Comparison of ENCODE assay signal across 9 cellular contexts in the genomic region with DNA sequence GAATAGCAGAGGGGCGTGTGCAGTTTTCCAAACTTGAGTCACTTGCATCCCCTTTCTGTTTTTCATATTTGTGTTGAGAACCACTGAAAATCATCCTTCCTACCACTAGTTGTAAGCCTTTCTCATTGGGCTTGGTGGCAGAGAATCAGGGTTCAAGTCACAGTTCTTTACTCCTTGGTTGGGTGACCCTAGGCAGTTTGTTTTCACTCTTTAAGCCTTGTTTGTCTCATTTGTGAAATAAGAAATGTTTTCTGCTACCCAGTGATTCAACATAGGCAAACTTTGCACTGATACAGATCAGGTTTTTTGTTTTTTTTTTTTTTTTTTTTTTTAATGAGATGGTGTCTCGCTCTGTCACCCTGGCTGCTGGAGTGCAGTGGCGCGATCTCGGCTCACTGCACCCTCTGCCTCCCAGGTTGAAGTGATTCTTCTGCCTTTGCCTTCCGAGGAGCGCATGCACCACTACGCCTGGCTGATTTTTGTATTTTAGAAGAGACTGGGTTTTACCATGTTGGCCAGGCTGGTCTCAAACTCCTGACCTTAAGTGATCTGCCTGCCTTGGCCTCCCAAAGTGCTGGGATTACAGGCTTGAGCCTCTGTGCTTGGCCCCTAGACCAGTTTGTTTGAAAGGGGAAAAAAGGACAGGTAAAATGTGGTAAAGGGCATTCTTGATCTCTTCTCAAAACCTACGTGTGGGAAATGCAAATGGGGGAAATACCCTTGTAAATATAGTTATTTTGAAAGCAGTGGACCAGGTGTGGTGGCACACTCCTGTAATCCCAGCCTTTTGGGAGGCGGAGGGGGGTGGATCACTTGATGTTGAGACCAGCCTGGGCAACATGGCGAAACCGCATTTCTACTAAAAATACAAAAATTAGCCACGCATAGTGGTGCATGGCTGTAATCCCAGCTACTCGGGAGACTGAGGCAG. TPM values are rescaled to one million over a fixed set of nuclear protein-coding genes. Genes with fewer than 3 reads are reported as not detected.
A peak's percentile ranks its signal among the peaks of the same experiment; 100 is the strongest.
DNase-seq lines count a peak whose midpoint lies in the region; ATAC-seq and TF ChIP-seq lines count a peak whose summit lies in the region.
"Had no signal": no experiment of that assay in that cellular context is flagged by ENCODE, and none has a peak within 500 bp of the region (broad histone marks: within the 10 kb centered on the region; RNA-seq: fewer than 3 reads in every experiment).

No MANE protein-coding gene starts in this region.

- peaks cover 75% of the 10 kb centered on the region for H3K4me1 ChIP-seq in OCI-LY7 (ENCODE audit: insufficient read depth, low read length, poor library complexity, severe bottlenecking)
- H3K4me1 ChIP-seq in fibroblast of lung (ENCODE audit: control insufficient read depth, extremely low read depth, insufficient read depth, low read length): peaks cover 19% of the 10 kb centered on the region
- H3K4me1 ChIP-seq in gastrocnemius medialis: peaks cover 0 to 7% of the 10 kb centered on the region in 2 donors
- peaks cover 8 to 10% of the 10 kb centered on the region in 2 donors for H3K4me1 ChIP-seq in neuronal stem cell (ENCODE audit: control insufficient read depth in 2 of 2, insufficient read depth in 1 of 2, low read depth in 1 of 2, low read length in 2 of 2)

- no peak overlapping the region for H2AK5ac ChIP-seq in neuronal stem cell (ENCODE audit: low read depth, low read length)

- no peak overlapping the region for H4K91ac ChIP-seq in neuronal stem cell (ENCODE audit: low read depth, low read length, poor library complexity)

- H2BK120ac ChIP-seq in neuronal stem cell (ENCODE audit: low read depth, low read length): no peak overlapping the region

- BruUV-seq in OCI-LY7 (replicated peaks; lab: Mats Ljungman, UMichigan): no TSS peak

- no peaks in the 10 kb centered on the region for H3K27me3 ChIP-seq in fibroblast of lung (ENCODE audit: control insufficient read depth, insufficient read depth, low read length)
- peaks cover 0 to 3% (median 0%) of the 10 kb centered on the region in 3 donors for H3K27me3 ChIP-seq in gastrocnemius medialis
- H3K27me3 ChIP-seq in neuronal stem cell (ENCODE audit: control insufficient read depth in 3 of 3, insufficient read depth in 3 of 3, low read depth in 1 of 3, low read length in 3 of 3): no peaks in the 10 kb centered on the region

- no peak overlapping the region for H3K18ac ChIP-seq in neuronal stem cell (ENCODE audit: low read length)

- H2BK15ac ChIP-seq in neuronal stem cell (ENCODE audit: low read length): no peak overlapping the region

- CTCF ChIA-PET in OCI-LY7 (lab: Charles Lee; ENCODE audit: unreplicated experiment): interaction anchor here (0.6 kb wide), 1 partner anchor 16 kb away, joined by 4 read pairs; no protein-coding TSS in a partner anchor

- no peaks in the 10 kb centered on the region for H3K79me1 ChIP-seq in neuronal stem cell (ENCODE audit: low read depth, low read length)

- TF ChIP-seq CTCF in GM12873 (IDR thresholded peaks at IDR 0.05; ENCODE audit: insufficient read depth, low read depth, low read length, missing control alignments) (peak; percentile 22), OCI-LY7 (conservative IDR thresholded peaks at IDR 0.05; ENCODE audit: low read length) (peak; percentile 36; the same call in 1 of the 2 replicates), fibroblast of lung (conservative IDR thresholded peaks at IDR 0.05 in 1 of 2, IDR thresholded peaks at IDR 0.05 in 1 of 2; ENCODE audit: low read depth in 1 of 2, low read length in 2 of 2) (no peak), gastrocnemius medialis (IDR thresholded peaks at IDR 0.05 in 4 of 5, conservative IDR thresholded peaks at IDR 0.05 in 1 of 5) (no peak)

- H3K4me2 ChIP-seq in OCI-LY7 (ENCODE audit: low read length) (peak overlapping the region; percentile 69), fibroblast of lung (ENCODE audit: extremely low read depth, insufficient read depth, low read length) (peak overlapping the region; percentile 81), neuronal stem cell (ENCODE audit: insufficient read depth, low read length, poor library complexity, severe bottlenecking) (no peak overlapping the region)

- no peak overlapping the region for H3K14ac ChIP-seq in neuronal stem cell (ENCODE audit: low read length)

- peaks cover 69% of the 10 kb centered on the region for H3K79me2 ChIP-seq in OCI-LY7 (ENCODE audit: insufficient read depth, low read depth, low read length)
- peaks cover 80% of the 10 kb centered on the region for H3K79me2 ChIP-seq in fibroblast of lung (ENCODE audit: control insufficient read depth, insufficient read depth, low read length)

- no peak for TF ChIP-seq POLR2A in gastrocnemius medialis (IDR thresholded peaks at IDR 0.05)

- H2BK12ac ChIP-seq in neuronal stem cell (ENCODE audit: low read length): no peak overlapping the region

- DNase-seq in OCI-LY7 (ENCODE audit: low spot score) (peak; percentile 85), fibroblast of lung (ENCODE audit: low read depth in 2 of 2) (no peak), gastrocnemius medialis (no peak), neuronal stem cell (ENCODE audit: low spot score) (no peak), G401 (ENCODE audit: low spot score) (no peak), NCI-H146 (lab: John Stamatoyannopoulos, UW) (no peak), AML-193 (lab: John Stamatoyannopoulos, UW) (no peak)
- DNase-seq: NCI-H187 treated with DMSO at 0.1 percent for 48 hours had no signal

- peaks cover 30% of the 10 kb centered on the region for H3K36me3 ChIP-seq in OCI-LY7 (ENCODE audit: insufficient read depth, low read length)
- H3K36me3 ChIP-seq in fibroblast of lung (ENCODE audit: control insufficient read depth, insufficient read depth, low read length): no peaks in the 10 kb centered on the region
- H3K36me3 ChIP-seq in gastrocnemius medialis: no peaks in the 10 kb centered on the region
- peaks cover 1 to 32% of the 10 kb centered on the region in 2 donors for H3K36me3 ChIP-seq in neuronal stem cell (replicated peaks in 1 of 2; ENCODE audit: control insufficient read depth in 2 of 2, insufficient read depth in 2 of 2, low read length in 2 of 2)

- no CpG with 5 or more reads among the region's 14 CpGs for WGBS in neuronal stem cell (ENCODE audit: extremely low coverage in 2 of 2, insufficient read length in 2 of 2, insufficient replicate concordance in 1 of 2), 2 donors

- no peak overlapping the region for H4K8ac ChIP-seq in neuronal stem cell (ENCODE audit: low read depth, low read length)

- H3K9me3 ChIP-seq in OCI-LY7 (ENCODE audit: low read length) (no peaks in the 10 kb centered on the region), fibroblast of lung (ENCODE audit: control insufficient read depth, insufficient read depth, low read depth, low read length) (no peaks in the 10 kb centered on the region), gastrocnemius medialis (no peaks in the 10 kb centered on the region), neuronal stem cell (replicated peaks in 1 of 2; ENCODE audit: control insufficient read depth in 2 of 2, insufficient read depth in 1 of 2, low read depth in 1 of 2, low read length in 2 of 2) (peaks cover 0 to 4% of the 10 kb centered on the region in 2 donors)

- in situ Hi-C loops in gastrocnemius medialis (cut with MboI; ENCODE audit: low sequenced_read_pairs in 4 of 4): no loop called here
- in situ Hi-C loops in G401 (cut with HindIII; ENCODE audit: low sequenced_read_pairs): no loop called here

- intact Hi-C loops in OCI-LY7 (cut with micrococcal nuclease; ENCODE audit: unreplicated experiment): loop anchor here (2.0 to 10.0 kb wide), 5 partner anchors 82 to 686 kb away; partner anchors contain the start of genes MACO1 and SYF2
- intact Hi-C loops in gastrocnemius medialis (cut with DNase I; ENCODE audit: low total_unique reads): loop anchor here (5.0 kb wide), 1 partner anchor 44 kb away; no protein-coding TSS in a partner anchor

- H3K27ac ChIP-seq in OCI-LY7 (ENCODE audit: low read depth, low read length, poor library complexity, severe bottlenecking) (peak overlapping the region; percentile 93), fibroblast of lung (ENCODE audit: insufficient read depth, low read length) (no peak overlapping the region), gastrocnemius medialis (peak overlapping the region in 3 of 4 donors; percentile 35 to 86 (median 78)), neuronal stem cell (replicated peaks; ENCODE audit: low read length) (no peak overlapping the region)

- H3K4me3 ChIP-seq in OCI-LY7 (ENCODE audit: low read depth, low read length, poor library complexity, severe bottlenecking) (peak overlapping the region; percentile 94), fibroblast of lung (replicated peaks in 1 of 4; ENCODE audit: control extremely low read depth in 1 of 4, insufficient read depth in 1 of 4, low read depth in 3 of 4, low read length in 4 of 4) (peak overlapping the region; percentile 45 to 99 (median 76)), gastrocnemius medialis (peak overlapping the region in 2 of 4 donors; percentile 10 to 72), neuronal stem cell (ENCODE audit: low read length in 2 of 2) (no peak overlapping the region)

- no peak overlapping the region for H3K4ac ChIP-seq in neuronal stem cell (ENCODE audit: low read length)

- POLR2A ChIA-PET in OCI-LY7 (lab: Charles Lee): interaction anchor here (0.7 to 1.3 kb wide), 6 partner anchors 8 to 58 kb away, joined by 3 to 10 read pairs (median 4); no protein-coding TSS in a partner anchor

- no peak overlapping the region for H2BK5ac ChIP-seq in neuronal stem cell (ENCODE audit: low read length)

- H4K20me1 ChIP-seq in OCI-LY7 (ENCODE audit: insufficient read depth, low read length): peaks cover 14% of the 10 kb centered on the region
- peaks cover 4% of the 10 kb centered on the region for H4K20me1 ChIP-seq in fibroblast of lung (ENCODE audit: control insufficient read depth, extremely low read depth, insufficient read depth, low read length)

- H2AFZ ChIP-seq in OCI-LY7 (ENCODE audit: low read length) (no peak overlapping the region), fibroblast of lung (ENCODE audit: low read length) (no peak overlapping the region), neuronal stem cell (ENCODE audit: low read length) (no peak overlapping the region)

- no peak overlapping the region for H3K23ac ChIP-seq in neuronal stem cell (ENCODE audit: low read depth, low read length, poor library complexity)

- no peaks in the 10 kb centered on the region for H3K9me2 ChIP-seq in OCI-LY7 (ENCODE audit: insufficient read depth, low read length)

- H3K9ac ChIP-seq in fibroblast of lung (ENCODE audit: insufficient read depth, low read length): no peak overlapping the region
- H3K9ac ChIP-seq in neuronal stem cell (ENCODE audit: low read depth, low read length, poor library complexity): no peak overlapping the region

- no peak for ATAC-seq in gastrocnemius medialis

RNA-seq across cellular contexts. Expression of gene CLIC4, which starts 3.2 kb away (rescaled TPM):
- 35.5 and 35.7 TPM in 2 replicates for total RNA-seq in OCI-LY7 (2014; rRNA removed; shearing (Covaris generic))
- 113 and 116 TPM in 2 replicates for total RNA-seq in OCI-LY7 (2022)
- total RNA-seq in fibroblast of lung: 309 and 368 TPM in 2 replicates
- 310 and 494 TPM in 2 replicates for polyA plus RNA-seq in fibroblast of lung
- polyA plus RNA-seq in fibroblast of lung (2012): 243 and 393 TPM in 2 replicates
- 29.9 and 44.7 TPM in 2 replicates for polyA minus RNA-seq in fibroblast of lung (ENCODE audit: low replicate concordance)
- 10 to 100 TPM; 37.3 to 74.5 (median 45.6) TPM for total RNA-seq in gastrocnemius medialis
- polyA plus RNA-seq in neuronal stem cell (2013, experiment 1 of 2): 102 TPM
- 104 TPM for polyA plus RNA-seq in neuronal stem cell (2013, experiment 2 of 2)
- total RNA-seq in G401 (2014; rRNA removed; shearing (Covaris generic)): 111 and 171 TPM in 2 replicates

Comparison
In these comparisons a context has a peak if more than half of its experiments do, and no peak if none do; other contexts are left out.
1. CTCF ChIP-seq: peak in GM12873 (single experiment) and OCI-LY7 (single experiment); none in fibroblast of lung (0 of 2) and gastrocnemius medialis (0 of 5).
2. H3K27ac ChIP-seq: peak in OCI-LY7 (single experiment) and gastrocnemius medialis (3 of 4); none in fibroblast of lung (single experiment) and neuronal stem cell (single experiment).
3. H3K4me3 ChIP-seq: peak in OCI-LY7 (single experiment) and fibroblast of lung (4 of 4); none in neuronal stem cell (0 of 2).